ENCODE assay signal across 10 cellular contexts in genomic region chr17:48244121-48244711, GRCh38.
DNase-seq lines count a peak whose midpoint lies in the region; ATAC-seq and TF ChIP-seq lines count a peak whose summit lies in the region.
"Had no signal": no experiment of that assay in that cellular context is flagged by ENCODE, and none has a peak within 500 bp of the region (broad histone marks: within the 10 kb centered on the region; RNA-seq: fewer than 3 reads in every experiment).

No MANE protein-coding gene starts in this region.

- H3K4me3 Mint-ChIP-seq in activated T-cell treated with anti-CD3 and anti-CD28 coated beads, Interleukin-2, amount 50 U/mL, for 72 hours, result no peak overlapping the region
- no peak overlapping the region for H3K4me3 Mint-ChIP-seq in activated T-cell treated with anti-CD3 and anti-CD28 coated beads, Interleukin-2, amount 50 U/mL, for 24 hours
- H3K4me3 Mint-ChIP-seq in endodermal cell (no peak overlapping the region), chondrocyte (ENCODE audit: unreplicated experiment) (no peak overlapping the region)
- H3K4me3 Mint-ChIP-seq: memory B cell had no signal

- H3K36me3 ChIP-seq in endodermal cell (ENCODE audit: control insufficient read depth, insufficient read depth, low read length) (no peaks in the 10 kb centered on the region), smooth muscle cell (ENCODE audit: low read depth) (no peaks in the 10 kb centered on the region)
- H3K36me3 ChIP-seq: cardiac muscle cell had no signal

- no peak for ATAC-seq in activated T-cell treated with anti-CD3 and anti-CD28 coated beads, Interleukin-2, amount 50 U/mL, for 72 hours (replicated peaks in 1 of 2)
- ATAC-seq in HG02623 (IDR thresholded peaks at IDR 0.05; ENCODE audit: unreplicated experiment), result no peak

- H3K9me3 ChIP-seq in endodermal cell (ENCODE audit: control insufficient read depth, low read length) (no peaks in the 10 kb centered on the region), smooth muscle cell (replicated peaks; ENCODE audit: low read depth) (no peaks in the 10 kb centered on the region)

- H3K9ac ChIP-seq in endodermal cell (ENCODE audit: extremely low read depth, low read length, poor library complexity, severe bottlenecking), result no peak overlapping the region
- no peak overlapping the region for H3K9ac ChIP-seq in smooth muscle cell (ENCODE audit: low read depth)

- H3K4me3 ChIP-seq in endodermal cell (ENCODE audit: low read length), result no peak overlapping the region
- no peak overlapping the region for H3K4me3 ChIP-seq in smooth muscle cell
- H3K4me3 ChIP-seq: cardiac muscle cell had no signal

- no peaks in the 10 kb centered on the region for H3K9me3 Mint-ChIP-seq in activated T-cell treated with anti-CD3 and anti-CD28 coated beads, Interleukin-2, amount 50 U/mL, for 72 hours
- no peaks in the 10 kb centered on the region for H3K9me3 Mint-ChIP-seq in activated T-cell treated with anti-CD3 and anti-CD28 coated beads, Interleukin-2, amount 50 U/mL, for 24 hours
- no peaks in the 10 kb centered on the region for H3K9me3 Mint-ChIP-seq in endodermal cell
- no peaks in the 10 kb centered on the region for H3K9me3 Mint-ChIP-seq in chondrocyte (ENCODE audit: low read depth)
- H3K9me3 Mint-ChIP-seq: memory B cell had no signal

- peaks cover 19% of the 10 kb centered on the region for H3K4me1 ChIP-seq in endodermal cell (ENCODE audit: control insufficient read depth, insufficient read depth, low read length)
- peaks cover 6% of the 10 kb centered on the region for H3K4me1 ChIP-seq in smooth muscle cell (ENCODE audit: low read depth)

- H3K4me2 ChIP-seq in smooth muscle cell, result peak overlapping the region; percentile 6

- no peaks in the 10 kb centered on the region for H3K79me2 ChIP-seq in smooth muscle cell (ENCODE audit: low read depth)

- no peaks in the 10 kb centered on the region for H4K20me1 ChIP-seq in smooth muscle cell (ENCODE audit: low read depth)

- no peaks in the 10 kb centered on the region for H3K36me3 Mint-ChIP-seq in activated T-cell treated with anti-CD3 and anti-CD28 coated beads, Interleukin-2, amount 50 U/mL, for 72 hours (ENCODE audit: insufficient read depth in 2 of 2)
- H3K36me3 Mint-ChIP-seq in activated T-cell treated with anti-CD3 and anti-CD28 coated beads, Interleukin-2, amount 50 U/mL, for 24 hours (ENCODE audit: low read depth), result peaks cover 15% of the 10 kb centered on the region
- no peaks in the 10 kb centered on the region for H3K36me3 Mint-ChIP-seq in endodermal cell (ENCODE audit: low read depth)
- no peaks in the 10 kb centered on the region for H3K36me3 Mint-ChIP-seq in chondrocyte (ENCODE audit: low read depth)
- H3K36me3 Mint-ChIP-seq: memory B cell had no signal

- H3K27me3 ChIP-seq in endodermal cell (ENCODE audit: control insufficient read depth, insufficient read depth, low read length, poor library complexity, severe bottlenecking) (no peaks in the 10 kb centered on the region), smooth muscle cell (ENCODE audit: low read depth) (no peaks in the 10 kb centered on the region)
- H3K27me3 ChIP-seq: cardiac muscle cell had no signal

- H3K27ac ChIP-seq in endodermal cell (ENCODE audit: low read depth, low read length) (no peak overlapping the region), smooth muscle cell (ENCODE audit: low read depth) (peak overlapping the region; percentile 68)
- H3K27ac ChIP-seq: cardiac muscle cell had no signal

- TF ChIP-seq CTCF in endodermal cell (conservative IDR thresholded peaks at IDR 0.05) (peak; percentile 11), smooth muscle cell (IDR thresholded peaks at IDR 0.05; ENCODE audit: borderline replicate concordance, insufficient read depth, poor library complexity, severe bottlenecking) (no peak), chondrocyte (IDR thresholded peaks at IDR 0.05) (no peak)

- no peak for DNase-seq in activated T-cell treated with anti-CD3 and anti-CD28 coated beads, Interleukin-2, amount 50 U/mL, for 72 hours
- no peak for DNase-seq in activated T-cell treated with anti-CD3 and anti-CD28 coated beads, Interleukin-2, amount 50 U/mL, for 24 hours
- DNase-seq in NOMO-1 treated with DMSO at 0.1 percent for 48 hours (lab: John Stamatoyannopoulos, UW; ENCODE audit: unreplicated experiment) (peak; percentile 57), endodermal cell (peak; percentile 53), smooth muscle cell (lab: John Stamatoyannopoulos, UW; ENCODE audit: unreplicated experiment) (no peak), chondrocyte (ENCODE audit: low spot score) (no peak)
- DNase-seq in activated CD4-positive, alpha-beta T cell treated with anti-CD3 and anti-CD28 coated beads, Interleukin-2, amount 50 U/mL, for 48 hours, result no peak

- H2AFZ ChIP-seq in smooth muscle cell (ENCODE audit: low read depth), result peak overlapping the region; percentile 60

- peak overlapping the region; percentile 62 for H3K27ac Mint-ChIP-seq in activated T-cell treated with anti-CD3 and anti-CD28 coated beads, Interleukin-2, amount 50 U/mL, for 72 hours
- H3K27ac Mint-ChIP-seq in activated T-cell treated with anti-CD3 and anti-CD28 coated beads, Interleukin-2, amount 50 U/mL, for 24 hours, result no peak overlapping the region
- H3K27ac Mint-ChIP-seq in endodermal cell (no peak overlapping the region), chondrocyte (ENCODE audit: unreplicated experiment) (no peak overlapping the region)
- H3K27ac Mint-ChIP-seq: memory B cell had no signal

- H3K27me3 Mint-ChIP-seq in activated T-cell treated with anti-CD3 and anti-CD28 coated beads, Interleukin-2, amount 50 U/mL, for 72 hours (ENCODE audit: low read depth), result no peaks in the 10 kb centered on the region
- no peaks in the 10 kb centered on the region for H3K27me3 Mint-ChIP-seq in activated T-cell treated with anti-CD3 and anti-CD28 coated beads, Interleukin-2, amount 50 U/mL, for 24 hours
- H3K27me3 Mint-ChIP-seq in endodermal cell (ENCODE audit: insufficient read depth) (no peaks in the 10 kb centered on the region), chondrocyte (ENCODE audit: low read depth) (peaks cover 21% of the 10 kb centered on the region)
- H3K27me3 Mint-ChIP-seq: memory B cell had no signal

- H3F3A ChIP-seq in smooth muscle cell (ENCODE audit: low read depth), result no peaks in the 10 kb centered on the region

- H3K4me1 Mint-ChIP-seq in activated T-cell treated with anti-CD3 and anti-CD28 coated beads, Interleukin-2, amount 50 U/mL, for 72 hours (ENCODE audit: low read depth), result peaks cover 48% of the 10 kb centered on the region
- peaks cover 67% of the 10 kb centered on the region for H3K4me1 Mint-ChIP-seq in activated T-cell treated with anti-CD3 and anti-CD28 coated beads, Interleukin-2, amount 50 U/mL, for 24 hours (ENCODE audit: low read depth)
- peaks cover 33% of the 10 kb centered on the region for H3K4me1 Mint-ChIP-seq in endodermal cell
- H3K4me1 Mint-ChIP-seq in chondrocyte (ENCODE audit: low read depth), result peaks cover 15% of the 10 kb centered on the region

- 22 to 68% methylated on average over 1 to 3 of the region's 3 CpGs for WGBS in endodermal cell (ENCODE audit: insufficient coverage in 1 of 2, insufficient read length in 1 of 2), 2 experiments
- WGBS in smooth muscle cell (ENCODE audit: low lambda C conversion rate), result 2% methylated on average over 3 of the region's 3 CpGs

Comparison
In these comparisons a context has a peak if more than half of its experiments do, and no peak if none do; other contexts are left out.
1. DNase-seq: peak in NOMO-1 treated with DMSO at 0.1 percent for 48 hours (single experiment) and endodermal cell (single experiment); none in activated T-cell treated with anti-CD3 and anti-CD28 coated beads, Interleukin-2, amount 50 U/mL, for 72 hours (0 of 2), activated T-cell treated with anti-CD3 and anti-CD28 coated beads, Interleukin-2, amount 50 U/mL, for 24 hours (single experiment), smooth muscle cell (single experiment), activated CD4-positive, alpha-beta T cell treated with anti-CD3 and anti-CD28 coated beads, Interleukin-2, amount 50 U/mL, for 48 hours (0 of 2) and chondrocyte (single experiment).